13 cellular contexts compared by ENCODE assay signal in the genomic region with DNA sequence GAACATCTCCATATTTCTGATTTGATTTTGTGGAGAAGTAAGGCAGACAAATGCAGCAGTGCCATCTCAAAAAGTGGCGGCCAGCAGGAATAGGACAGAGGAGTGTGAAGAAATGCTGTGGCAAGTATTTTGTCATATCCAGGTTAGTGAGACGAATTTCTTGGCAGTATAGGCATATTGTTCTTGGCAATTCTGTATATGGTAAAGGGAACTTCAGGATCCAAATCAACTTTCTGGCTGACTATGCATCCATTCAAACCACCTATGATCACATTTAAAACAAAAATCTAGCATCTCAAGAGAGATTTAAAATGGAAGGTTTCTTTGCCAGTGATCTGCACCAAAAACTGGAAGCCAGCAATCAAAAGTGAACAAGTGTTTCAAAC.
"Had no signal": no experiment of that assay in that cellular context is flagged by ENCODE, and none has a peak within 500 bp of the region (broad histone marks: within the 10 kb centered on the region; RNA-seq: fewer than 3 reads in every experiment).

No MANE protein-coding gene starts in this region.

- H3K9me3 Mint-ChIP-seq: activated CD4-positive, alpha-beta memory T cell treated with anti-CD3 and anti-CD28 coated beads, Interleukin-2, amount 10 ng/mL, durations not matched to agents 7 days and 5 days; effector memory CD8-positive, alpha-beta T cell had no signal

- H3K4me1 Mint-ChIP-seq: activated CD4-positive, alpha-beta memory T cell treated with anti-CD3 and anti-CD28 coated beads, Interleukin-2, amount 10 ng/mL, durations not matched to agents 7 days and 5 days had no signal

- H3K27me3 Mint-ChIP-seq: activated CD4-positive, alpha-beta memory T cell treated with anti-CD3 and anti-CD28 coated beads, Interleukin-2, amount 10 ng/mL, durations not matched to agents 7 days and 5 days; effector memory CD8-positive, alpha-beta T cell; natural killer cell treated with Interleukin-12 subunit alpha and Interleukin-12 subunit beta and Interleukin-15 and Interleukin-18, amount 100 ng/mL, for 72 hours; stimulated activated naive CD8-positive, alpha-beta T cell treated with anti-CD3 and anti-CD28 coated beads, Interleukin-15, Interleukin-2, amounts not matched to agents 100 ng/mL and 50 ng/mL, for 24 hours had no signal

- H3K4me3 ChIP-seq: heart left ventricle, mucosa of descending colon, testis had no signal

- H3K27ac ChIP-seq: testis, VCaP had no signal

- ATAC-seq: effector memory CD8-positive, alpha-beta T cell; mucosa of descending colon; natural killer cell treated with Interleukin-12 subunit alpha and Interleukin-12 subunit beta and Interleukin-15 and Interleukin-18, amount 100 ng/mL, for 72 hours had no signal

- H3K9me3 ChIP-seq: mucosa of descending colon, testis had no signal

- H3K36me3 ChIP-seq: heart left ventricle had no signal

- DNase-seq: activated CD4-positive, alpha-beta memory T cell treated with anti-CD3 and anti-CD28 coated beads, Interleukin-2, amount 10 ng/mL, durations not matched to agents 7 days and 5 days; activated gamma-delta T cell treated with Interleukin-2 at 50 U/mL for 16 hours; activated T-cell treated with anti-CD3 and anti-CD28 coated beads, Interleukin-2, amount 50 U/mL, for 48 hours; central memory CD4-positive, alpha-beta T cell; effector memory CD8-positive, alpha-beta T cell; foreskin melanocyte; heart left ventricle; mucosa of descending colon; stimulated activated CD4-positive, alpha-beta T cell treated with anti-CD3 and anti-CD28 coated beads, Interleukin-4, amount 100 ng/mL, for 1 hour; testis had no signal

- H3K4me3 Mint-ChIP-seq: activated CD4-positive, alpha-beta memory T cell treated with anti-CD3 and anti-CD28 coated beads, Interleukin-2, amount 10 ng/mL, durations not matched to agents 7 days and 5 days; effector memory CD8-positive, alpha-beta T cell; natural killer cell treated with Interleukin-12 subunit alpha and Interleukin-12 subunit beta and Interleukin-15 and Interleukin-18, amount 100 ng/mL, for 72 hours; stimulated activated naive CD8-positive, alpha-beta T cell treated with anti-CD3 and anti-CD28 coated beads, Interleukin-15, Interleukin-2, amounts not matched to agents 100 ng/mL and 50 ng/mL, for 24 hours had no signal

- H3K4me1 ChIP-seq: testis had no signal

- H3K27ac Mint-ChIP-seq: activated CD4-positive, alpha-beta memory T cell treated with anti-CD3 and anti-CD28 coated beads, Interleukin-2, amount 10 ng/mL, durations not matched to agents 7 days and 5 days; effector memory CD8-positive, alpha-beta T cell; stimulated activated naive CD8-positive, alpha-beta T cell treated with anti-CD3 and anti-CD28 coated beads, Interleukin-15, Interleukin-2, amounts not matched to agents 100 ng/mL and 50 ng/mL, for 24 hours had no signal

- H3K27me3 ChIP-seq: heart left ventricle, testis had no signal
